In genomic region chr4:168830777-168831512, GRCh38 we compare ENCODE assay signal across 8 cellular contexts.
DNase-seq lines count a peak whose midpoint lies in the region; ATAC-seq and TF ChIP-seq lines count a peak whose summit lies in the region.

No MANE protein-coding gene starts in this region.

- H3K36me3 Mint-ChIP-seq in activated T-cell treated with anti-CD3 and anti-CD28 coated beads, Interleukin-2, amount 50 U/mL, for 4 hours (ENCODE audit: insufficient read depth) = no peaks in the 10 kb centered on the region

- TF ChIP-seq CTCF in WI38 (IDR thresholded peaks at IDR 0.05; ENCODE audit: low read depth, low read length) (no peak), tibial nerve (IDR thresholded peaks at IDR 0.05) (no peak)

- ATAC-seq in activated T-cell treated with anti-CD3 and anti-CD28 coated beads, Interleukin-2, amount 50 U/mL, for 4 hours = no peak

- no peaks in the 10 kb centered on the region for H3K9me3 ChIP-seq in tibial nerve

- peak overlapping the region; percentile 80 for H3K4me3 ChIP-seq in WI38 (ENCODE audit: low read depth, low read length)
- peak overlapping the region in 2 of 4 donors; percentile 76 to 81 for H3K4me3 ChIP-seq in tibial nerve

- H3K4me1 Mint-ChIP-seq in activated T-cell treated with anti-CD3 and anti-CD28 coated beads, Interleukin-2, amount 50 U/mL, for 4 hours (ENCODE audit: low read depth) = peaks cover 10% of the 10 kb centered on the region

- no peaks in the 10 kb centered on the region for H3K9me3 Mint-ChIP-seq in activated T-cell treated with anti-CD3 and anti-CD28 coated beads, Interleukin-2, amount 50 U/mL, for 4 hours

- H3K36me3 ChIP-seq in tibial nerve = no peaks in the 10 kb centered on the region

- no peaks in the 10 kb centered on the region for H3K27me3 ChIP-seq in tibial nerve

- 66 to 71% methylated on average over 6 of the region's 6 CpGs for WGBS in tibial nerve, 2 donors

- TF ChIP-seq EP300 in tibial nerve (IDR thresholded peaks at IDR 0.05) = no peak

- peak overlapping the region; percentile 65 for H3K4me3 Mint-ChIP-seq in activated T-cell treated with anti-CD3 and anti-CD28 coated beads, Interleukin-2, amount 50 U/mL, for 4 hours

- peaks cover 0 to 25% (median 0%) of the 10 kb centered on the region in 4 donors for H3K4me1 ChIP-seq in tibial nerve

- no peak for TF ChIP-seq POLR2A in tibial nerve (IDR thresholded peaks at IDR 0.05)

- no peak for DNase-seq in activated T-cell treated with anti-CD3 and anti-CD28 coated beads, Interleukin-2, amount 50 U/mL, for 4 hours
- no peak for DNase-seq in activated T-cell treated with anti-CD3 and anti-CD28 coated beads for 4 hours
- peak; percentile 64 for DNase-seq in iris pigment epithelial cell (ENCODE audit: low read depth)
- DNase-seq in tibial nerve (ENCODE audit: low spot score in 2 of 2) = no peak
- DNase-seq in stimulated activated CD4-positive, alpha-beta T cell treated with anti-CD3 and anti-CD28 coated beads, Interleukin-1b, Interleukin-23, amount 100 ng/mL, for 48 hours = no peak
- DNase-seq in NCI-H1417 (lab: John Stamatoyannopoulos, UW) = no peak
- DNase-seq in NCI-H446 treated with DMSO at 0.1 percent for 48 hours (lab: John Stamatoyannopoulos, UW) = no peak

- H3K27ac ChIP-seq in tibial nerve = peak overlapping the region; percentile 80 to 92 (median 84)

- peaks cover 48% of the 10 kb centered on the region for H3K27me3 Mint-ChIP-seq in activated T-cell treated with anti-CD3 and anti-CD28 coated beads, Interleukin-2, amount 50 U/mL, for 4 hours (ENCODE audit: low read depth)
